ENCODE assay signal across 8 cellular contexts in genomic region chr6:142871910-142872331, GRCh38.
DNase-seq lines count a peak whose midpoint lies in the region; ATAC-seq and TF ChIP-seq lines count a peak whose summit lies in the region.

No MANE protein-coding gene starts in this region.

- no peak overlapping the region for H3K4me3 Mint-ChIP-seq in endodermal cell

- no peak for TF ChIP-seq POLR2A in gastroesophageal sphincter (IDR thresholded peaks at IDR 0.05)

- H3K4me2 ChIP-seq in BLaER1: peak overlapping the region; percentile 26

- H3K27me3 ChIP-seq in BLaER1 (no peaks in the 10 kb centered on the region), gastroesophageal sphincter (no peaks in the 10 kb centered on the region), endodermal cell (ENCODE audit: control insufficient read depth, insufficient read depth, low read length, poor library complexity, severe bottlenecking) (no peaks in the 10 kb centered on the region)

- no peak for TF ChIP-seq EP300 in gastroesophageal sphincter (IDR thresholded peaks at IDR 0.05)

- no peaks in the 10 kb centered on the region for H3K9me3 Mint-ChIP-seq in endodermal cell

- ATAC-seq in GM19463 (IDR thresholded peaks at IDR 0.05; ENCODE audit: unreplicated experiment) (peak; percentile 90), HG03521 (IDR thresholded peaks at IDR 0.05; ENCODE audit: unreplicated experiment) (peak; percentile 85), gastroesophageal sphincter (peak; percentile 54)

- DNase-seq in activated T-cell treated with anti-CD3 and anti-CD28 coated beads for 4 hours (peak; percentile 39), endodermal cell (no peak), NCI-H446 treated with DMSO at 0.1 percent for 48 hours (lab: John Stamatoyannopoulos, UW) (no peak)

- H3K27ac Mint-ChIP-seq in endodermal cell: no peak overlapping the region

- TF ChIP-seq CTCF in gastroesophageal sphincter (IDR thresholded peaks at IDR 0.05) (no peak), endodermal cell (conservative IDR thresholded peaks at IDR 0.05) (no peak)

- WGBS in gastroesophageal sphincter (ENCODE audit: low coverage in 1 of 2), 2 donors: 34 to 61% methylated on average over 3 to 4 of the region's 4 CpGs
- 72 to 81% methylated on average over 3 to 4 of the region's 4 CpGs for WGBS in endodermal cell (ENCODE audit: insufficient coverage in 1 of 2, insufficient read length in 1 of 2), 2 experiments

- peaks cover 24% of the 10 kb centered on the region for H3K4me1 Mint-ChIP-seq in endodermal cell

- H3K4me1 ChIP-seq in BLaER1: peaks cover 35% of the 10 kb centered on the region
- H3K4me1 ChIP-seq in gastroesophageal sphincter: peaks cover 0 to 48% (median 4%) of the 10 kb centered on the region in 3 donors
- H3K4me1 ChIP-seq in endodermal cell (ENCODE audit: control insufficient read depth, insufficient read depth, low read length): peaks cover 24% of the 10 kb centered on the region

- peaks cover 97% of the 10 kb centered on the region for H4K20me1 ChIP-seq in BLaER1

- H3K27me3 Mint-ChIP-seq in endodermal cell (ENCODE audit: insufficient read depth): peaks cover 8% of the 10 kb centered on the region

- H3K27ac ChIP-seq in BLaER1 (no peak overlapping the region), gastroesophageal sphincter (peak overlapping the region in 3 of 4 donors; percentile 38 to 65 (median 59)), skin epidermis (peak overlapping the region in 15 of 21 experiments; percentile 2 to 65 (median 40)), endodermal cell (ENCODE audit: low read depth, low read length) (no peak overlapping the region)

- H3K9me3 ChIP-seq in BLaER1 (no peaks in the 10 kb centered on the region), gastroesophageal sphincter (no peaks in the 10 kb centered on the region), endodermal cell (ENCODE audit: control insufficient read depth, low read length) (no peaks in the 10 kb centered on the region)

- H3K36me3 ChIP-seq in BLaER1 (peaks cover 30% of the 10 kb centered on the region; the same call in 1 of the 2 replicates), gastroesophageal sphincter (no peaks in the 10 kb centered on the region), endodermal cell (ENCODE audit: control insufficient read depth, insufficient read depth, low read length) (no peaks in the 10 kb centered on the region)

- H3K9ac ChIP-seq in BLaER1 (no peak overlapping the region), endodermal cell (ENCODE audit: extremely low read depth, low read length, poor library complexity, severe bottlenecking) (no peak overlapping the region)

- no peak overlapping the region for H3K4me3 ChIP-seq in BLaER1
- H3K4me3 ChIP-seq in gastroesophageal sphincter: no peak overlapping the region
- no peak overlapping the region for H3K4me3 ChIP-seq in skin epidermis
- H3K4me3 ChIP-seq in endodermal cell (ENCODE audit: low read length): no peak overlapping the region

- H3K36me3 Mint-ChIP-seq in endodermal cell (ENCODE audit: low read depth): no peaks in the 10 kb centered on the region

Comparison
In these comparisons a context has a peak if more than half of its experiments do, and no peak if none do; other contexts are left out.
1. H3K27ac ChIP-seq: peak in gastroesophageal sphincter (3 of 4) and skin epidermis (15 of 21); none in BLaER1 (single experiment) and endodermal cell (single experiment).
2. Peak in every context shown above with its lines, with median percentiles within 50 percentile points of each other: ATAC-seq.